Comparison of ENCODE assay signal across 11 cellular contexts in genomic region chr9:91150273-91151013, GRCh38.
DNase-seq lines count a peak whose midpoint lies in the region; ATAC-seq and TF ChIP-seq lines count a peak whose summit lies in the region.
"Had no signal": no experiment of that assay in that cellular context is flagged by ENCODE, and none has a peak within 500 bp of the region (broad histone marks: within the 10 kb centered on the region; RNA-seq: fewer than 3 reads in every experiment).

No MANE protein-coding gene starts in this region.

- no peak for DNase-seq in stimulated activated naive CD8-positive, alpha-beta T cell treated with anti-CD3 and anti-CD28 coated beads, Interleukin-15, Interleukin-2, amounts not matched to agents 100 U/mL and 50 U/mL, for 24 hours
- peak; percentile 23 for DNase-seq in activated CD8-positive, alpha-beta T cell treated with anti-CD3 and anti-CD28 coated beads, Interleukin-2, amount 10 ng/mL, durations not matched to agents 7 days and 5 days
- DNase-seq in vagina (ENCODE audit: extremely low spot score in 2 of 2) (peak in 1 of 2 donors; percentile 42), NCI-H82 treated with DMSO at 0.1 percent for 48 hours (lab: John Stamatoyannopoulos, UW; ENCODE audit: unreplicated experiment) (no peak), NCI-H345 treated with DMSO at 0.1 percent for 48 hours (lab: John Stamatoyannopoulos, UW; ENCODE audit: unreplicated experiment) (no peak), cerebellar cortex (ENCODE audit: low spot score) (no peak)
- DNase-seq: NK-92 treated with Interleukin-12 subunit alpha and Interleukin-12 subunit beta, amount 100 ng/mL, for 24 hours had no signal

- H3K27me3 ChIP-seq in mucosa of rectum (ENCODE audit: control insufficient read depth in 2 of 2, insufficient read depth in 2 of 2, low read length in 2 of 2) (no peaks in the 10 kb centered on the region), vagina (no peaks in the 10 kb centered on the region)
- H3K27me3 ChIP-seq: esophagus muscularis mucosa had no signal

- H3K27me3 Mint-ChIP-seq in stimulated activated naive CD8-positive, alpha-beta T cell treated with anti-CD3 and anti-CD28 coated beads, Interleukin-15, Interleukin-2, amounts not matched to agents 100 ng/mL and 50 ng/mL, for 24 hours, result no peaks in the 10 kb centered on the region
- H3K27me3 Mint-ChIP-seq in activated CD8-positive, alpha-beta T cell treated with anti-CD3 and anti-CD28 coated beads, Interleukin-2, amount 10 ng/mL, durations not matched to agents 7 days and 5 days (ENCODE audit: low read depth), result no peaks in the 10 kb centered on the region

- H3K4me3 ChIP-seq in mucosa of rectum (ENCODE audit: low read length in 2 of 2), result no peak overlapping the region
- no peak overlapping the region for H3K4me3 ChIP-seq in vagina
- H3K4me3 ChIP-seq: esophagus muscularis mucosa, lung had no signal

- TF ChIP-seq POLR2A in vagina (IDR thresholded peaks at IDR 0.05), result no peak

- intact Hi-C loops in vagina (cut with DNase I), result no loop called here

- H3K9ac ChIP-seq in mucosa of rectum (ENCODE audit: low read depth in 1 of 2, low read length in 2 of 2), result no peak overlapping the region

- TF ChIP-seq CTCF in vagina (IDR thresholded peaks at IDR 0.05), result no peak

- POLR2A ChIA-PET in activated CD8-positive, alpha-beta T cell treated with anti-CD3 and anti-CD28 coated beads, Interleukin-2, amount 10 ng/mL, durations not matched to agents 7 days and 5 days (lab: Charles Lee), result interaction anchor here (0.8 to 4.3 kb wide), 16 partner anchors 14 to 273 kb away, joined by 3 to 52 read pairs (median 6); partner anchors contain the start of gene NFIL3

- H3K27ac ChIP-seq in mucosa of rectum (ENCODE audit: low read depth in 2 of 2, low read length in 2 of 2) (peak overlapping the region; percentile 30 to 59), vagina (peak overlapping the region; percentile 28)
- H3K27ac ChIP-seq: esophagus muscularis mucosa had no signal

- H3K4me1 ChIP-seq in mucosa of rectum (ENCODE audit: control insufficient read depth in 2 of 2, insufficient read depth in 2 of 2, low read length in 2 of 2) (peaks cover 4% of the 10 kb centered on the region in 2 donors), vagina (no peaks in the 10 kb centered on the region)
- H3K4me1 ChIP-seq: esophagus muscularis mucosa had no signal

- peak overlapping the region; percentile 58 for H3K4me3 Mint-ChIP-seq in stimulated activated naive CD8-positive, alpha-beta T cell treated with anti-CD3 and anti-CD28 coated beads, Interleukin-15, Interleukin-2, amounts not matched to agents 100 ng/mL and 50 ng/mL, for 24 hours
- H3K4me3 Mint-ChIP-seq in activated CD8-positive, alpha-beta T cell treated with anti-CD3 and anti-CD28 coated beads, Interleukin-2, amount 10 ng/mL, durations not matched to agents 7 days and 5 days, result peak overlapping the region; percentile 53

- H3K36me3 Mint-ChIP-seq in stimulated activated naive CD8-positive, alpha-beta T cell treated with anti-CD3 and anti-CD28 coated beads, Interleukin-15, Interleukin-2, amounts not matched to agents 100 ng/mL and 50 ng/mL, for 24 hours (ENCODE audit: low read depth), result peaks cover 38% of the 10 kb centered on the region
- H3K36me3 Mint-ChIP-seq in activated CD8-positive, alpha-beta T cell treated with anti-CD3 and anti-CD28 coated beads, Interleukin-2, amount 10 ng/mL, durations not matched to agents 7 days and 5 days (ENCODE audit: low read depth), result peaks cover 87% of the 10 kb centered on the region

- peak overlapping the region; percentile 97 for H3K27ac Mint-ChIP-seq in stimulated activated naive CD8-positive, alpha-beta T cell treated with anti-CD3 and anti-CD28 coated beads, Interleukin-15, Interleukin-2, amounts not matched to agents 100 ng/mL and 50 ng/mL, for 24 hours
- H3K27ac Mint-ChIP-seq in activated CD8-positive, alpha-beta T cell treated with anti-CD3 and anti-CD28 coated beads, Interleukin-2, amount 10 ng/mL, durations not matched to agents 7 days and 5 days, result peak overlapping the region; percentile 95

- ATAC-seq in stimulated activated naive CD8-positive, alpha-beta T cell treated with anti-CD3 and anti-CD28 coated beads, Interleukin-15, Interleukin-2, amounts not matched to agents 100 U/mL and 50 U/mL, for 24 hours, result no peak
- no peak for ATAC-seq in activated CD8-positive, alpha-beta T cell treated with anti-CD3 and anti-CD28 coated beads, Interleukin-2, amount 10 ng/mL, durations not matched to agents 7 days and 5 days

- H3K9me3 Mint-ChIP-seq in stimulated activated naive CD8-positive, alpha-beta T cell treated with anti-CD3 and anti-CD28 coated beads, Interleukin-15, Interleukin-2, amounts not matched to agents 100 ng/mL and 50 ng/mL, for 24 hours, result peaks cover 11% of the 10 kb centered on the region
- H3K9me3 Mint-ChIP-seq in activated CD8-positive, alpha-beta T cell treated with anti-CD3 and anti-CD28 coated beads, Interleukin-2, amount 10 ng/mL, durations not matched to agents 7 days and 5 days (ENCODE audit: insufficient read depth), result peaks cover 21% of the 10 kb centered on the region

- peaks cover 96% of the 10 kb centered on the region for H3K4me1 Mint-ChIP-seq in stimulated activated naive CD8-positive, alpha-beta T cell treated with anti-CD3 and anti-CD28 coated beads, Interleukin-15, Interleukin-2, amounts not matched to agents 100 ng/mL and 50 ng/mL, for 24 hours (ENCODE audit: low read depth)
- H3K4me1 Mint-ChIP-seq in activated CD8-positive, alpha-beta T cell treated with anti-CD3 and anti-CD28 coated beads, Interleukin-2, amount 10 ng/mL, durations not matched to agents 7 days and 5 days (ENCODE audit: low read depth), result peaks cover 92% of the 10 kb centered on the region

- H3K9me3 ChIP-seq in mucosa of rectum (ENCODE audit: control insufficient read depth in 2 of 2, low read length in 2 of 2), result no peaks in the 10 kb centered on the region
- H3K9me3 ChIP-seq in vagina, result no peaks in the 10 kb centered on the region
- H3K9me3 ChIP-seq: esophagus muscularis mucosa had no signal

- CTCF ChIA-PET in activated CD8-positive, alpha-beta T cell treated with anti-CD3 and anti-CD28 coated beads, Interleukin-2, amount 10 ng/mL, durations not matched to agents 7 days and 5 days (lab: Charles Lee), result interaction anchor here (1.0 to 3.7 kb wide), 16 partner anchors 11 to 275 kb away, joined by 3 to 47 read pairs (median 8); no protein-coding TSS in a partner anchor

- H3K36me3 ChIP-seq in mucosa of rectum (ENCODE audit: control insufficient read depth in 2 of 2, insufficient read depth in 2 of 2, low read length in 2 of 2) (no peaks in the 10 kb centered on the region), vagina (no peaks in the 10 kb centered on the region)
- H3K36me3 ChIP-seq: esophagus muscularis mucosa had no signal
